2 cellular contexts compared by ENCODE assay signal in the genomic region with DNA sequence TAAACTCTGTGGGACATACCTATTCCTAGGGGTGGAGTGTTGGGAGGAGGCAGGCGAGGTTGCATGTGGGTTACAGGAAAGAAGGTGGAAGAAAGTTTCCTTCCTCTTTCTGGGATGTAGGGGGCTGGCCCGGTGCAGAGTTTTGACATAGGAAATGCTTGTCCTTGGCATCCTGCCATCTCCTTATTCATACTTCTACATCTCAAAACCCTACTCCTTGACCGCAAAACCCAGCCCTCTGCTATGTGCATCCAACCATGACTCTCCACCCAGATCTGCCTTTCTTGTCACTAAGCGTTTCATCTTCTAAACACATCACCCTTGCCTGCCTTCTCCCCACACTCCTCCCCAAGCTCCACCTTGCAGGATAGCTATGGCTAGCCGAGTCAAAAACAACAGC.
TF ChIP-seq lines count a peak whose summit lies in the region.

No MANE protein-coding gene starts in this region.

TF ChIP-seq in GM12878, 131 proteins besides CTCF, POLR2A, EP300 and RAD21:
- TF ChIP-seq PAX5 (IDR thresholded peaks at IDR 0.05; ENCODE audit: borderline replicate concordance, low read depth, low read length): peak; percentile 90
- TF ChIP-seq RUNX3 (IDR thresholded peaks at IDR 0.05; ENCODE audit: low read length): peak; percentile 82
- 0 out of 4 replicates have a peak, but pooled peaks of 1 of the 2 experiments have one; percentile 16 for TF ChIP-seq IKZF2 (IDR thresholded peaks at IDR 0.05)
- TF ChIP-seq EED (IDR thresholded peaks at IDR 0.05; ENCODE audit: low read depth): peak; percentile 39; the same call in 1 of the 2 replicates

TF ChIP-seq in HepG2, 621 proteins besides CTCF, POLR2A, EP300 and RAD21:
- 0 out of 2 replicates have a peak, but pooled peaks have one; percentile 4 for TF ChIP-seq PHF8 (CRISPR knock-in tag; IDR thresholded peaks at IDR 0.05)
